In genomic region chr1:66779475-66780078, GRCh38 we compare ENCODE assay signal across 30 cellular contexts. TPM values are rescaled to one million over a fixed set of nuclear protein-coding genes. Genes with fewer than 3 reads are reported as not detected.
"Had no signal": no experiment of that assay in that cellular context is flagged by ENCODE, and none has a peak within 500 bp of the region (broad histone marks: within the 10 kb centered on the region; RNA-seq: fewer than 3 reads in every experiment).

No MANE protein-coding gene starts in this region.

- H3K27me3 Mint-ChIP-seq: activated naive CD8-positive, alpha-beta T cell had no signal

- H3K4me3 Mint-ChIP-seq: activated CD4-positive, alpha-beta T cell treated with anti-CD3 and anti-CD28 coated beads, Interleukin-2, amount 10 ng/mL, durations not matched to agents 7 days and 5 days; activated CD8-positive, alpha-beta T cell treated with anti-CD3 and anti-CD28 coated beads for 36 hours; activated naive CD8-positive, alpha-beta T cell; central memory CD8-positive, alpha-beta T cell; effector memory CD8-positive, alpha-beta T cell; nephron had no signal

- DNase-seq: activated CD4-positive, alpha-beta T cell treated with anti-CD3 and anti-CD28 coated beads, Interleukin-2, amount 10 ng/mL, durations not matched to agents 7 days and 5 days; activated CD8-positive, alpha-beta T cell treated with anti-CD3 and anti-CD28 coated beads for 36 hours; activated gamma-delta T cell treated with Interleukin-2 at 50 U/mL for 16 hours; activated T-cell treated with anti-CD3 and anti-CD28 coated beads, Interleukin-2, amount 50 U/mL, for 1 hour; dorsolateral prefrontal cortex; effector memory CD8-positive, alpha-beta T cell; head of caudate nucleus; hypothalamus; left ventricle myocardium superior; mammary epithelial cell; midbrain; pancreas; psoas muscle; stimulated activated CD4-positive, alpha-beta T cell treated with anti-CD3 and anti-CD28 coated beads, Interleukin-4, amount 100 ng/mL, for 4 hours; stimulated activated naive CD8-positive, alpha-beta T cell treated with anti-CD3 and anti-CD28 coated beads, Interleukin-15, Interleukin-2, amounts not matched to agents 100 U/mL and 50 U/mL, for 24 hours; upper lobe of left lung had no signal

- H3K9me3 ChIP-seq: breast epithelium, esophagus muscularis mucosa, neutrophil, pancreas, psoas muscle, right atrium auricular region, upper lobe of left lung had no signal

- H3K9me3 Mint-ChIP-seq: activated CD8-positive, alpha-beta T cell treated with anti-CD3 and anti-CD28 coated beads for 36 hours; central memory CD8-positive, alpha-beta T cell; effector memory CD8-positive, alpha-beta T cell had no signal

- ATAC-seq: activated CD4-positive, CD25-positive, alpha-beta regulatory T cell treated with anti-CD3 and anti-CD28 coated beads, Interleukin-2, amount 50 U/mL, for 24 hours; activated CD8-positive, alpha-beta T cell treated with anti-CD3 and anti-CD28 coated beads for 36 hours; effector memory CD8-positive, alpha-beta T cell; gastroesophageal sphincter; left ventricle myocardium superior; pancreas; psoas muscle; stimulated activated naive CD8-positive, alpha-beta T cell treated with anti-CD3 and anti-CD28 coated beads, Interleukin-15, Interleukin-2, amounts not matched to agents 100 U/mL and 50 U/mL, for 24 hours had no signal

- H3K4me1 Mint-ChIP-seq: activated CD4-positive, alpha-beta T cell treated with anti-CD3 and anti-CD28 coated beads, Interleukin-2, amount 10 ng/mL, durations not matched to agents 7 days and 5 days; central memory CD8-positive, alpha-beta T cell had no signal

- H3K27ac ChIP-seq: breast epithelium, dorsolateral prefrontal cortex, esophagus muscularis mucosa, gastroesophageal sphincter, neutrophil, pancreas, psoas muscle, right atrium auricular region, upper lobe of left lung, VCaP had no signal

- H3K27me3 ChIP-seq: breast epithelium, esophagus muscularis mucosa, gastroesophageal sphincter, neutrophil, pancreas, right atrium auricular region, upper lobe of left lung had no signal

- H3K4me3 ChIP-seq: breast epithelium, dorsolateral prefrontal cortex, gastroesophageal sphincter, pancreas, right atrium auricular region, upper lobe of left lung had no signal

- FAIRE-seq: astrocyte, colon, pancreas had no signal

- H3K36me3 ChIP-seq: breast epithelium, esophagus muscularis mucosa, gastroesophageal sphincter, pancreas, right atrium auricular region, upper lobe of left lung had no signal

- H3K36me3 Mint-ChIP-seq: activated naive CD8-positive, alpha-beta T cell had no signal

- H3K27ac Mint-ChIP-seq: activated CD4-positive, alpha-beta T cell treated with anti-CD3 and anti-CD28 coated beads, Interleukin-2, amount 10 ng/mL, durations not matched to agents 7 days and 5 days; activated CD8-positive, alpha-beta T cell treated with anti-CD3 and anti-CD28 coated beads for 36 hours; activated naive CD8-positive, alpha-beta T cell; effector memory CD8-positive, alpha-beta T cell had no signal

- H3K4me1 ChIP-seq: breast epithelium, esophagus muscularis mucosa, gastroesophageal sphincter, pancreas, psoas muscle, right atrium auricular region, upper lobe of left lung had no signal

RNA-seq across cellular contexts. Expression of gene INSL5, which starts 21.5 kb away (rescaled TPM):
- total RNA-seq: activated CD4-positive, alpha-beta T cell treated with anti-CD3 and anti-CD28 coated beads, Interleukin-2, amount 10 ng/mL, durations not matched to agents 7 days and 5 days; activated CD8-positive, alpha-beta T cell treated with anti-CD3 and anti-CD28 coated beads for 36 hours; astrocyte; esophagus muscularis mucosa; gastroesophageal sphincter; left ventricle myocardium superior; mammary epithelial cell; pancreas; psoas muscle; right atrium auricular region; subcutaneous adipose tissue; T-helper 1 cell treated with Interleukin-12 subunit alpha and Interleukin-12 subunit beta and Interleukin-4 antibody, amounts not matched to agents 30 ng/mL and 1 ng/mL, for 36 hours; upper lobe of left lung had no signal

RNA-seq across cellular contexts. Expression of gene DYNLT5, which starts 27.3 kb away (rescaled TPM):
- total RNA-seq: activated CD4-positive, alpha-beta T cell treated with anti-CD3 and anti-CD28 coated beads, Interleukin-2, amount 10 ng/mL, durations not matched to agents 7 days and 5 days; activated CD8-positive, alpha-beta T cell treated with anti-CD3 and anti-CD28 coated beads for 36 hours; mammary epithelial cell; T-helper 1 cell treated with Interleukin-12 subunit alpha and Interleukin-12 subunit beta and Interleukin-4 antibody, amounts not matched to agents 30 ng/mL and 1 ng/mL, for 36 hours had no signal
